Comparison of ENCODE assay signal across 1 cellular context in the genomic region with DNA sequence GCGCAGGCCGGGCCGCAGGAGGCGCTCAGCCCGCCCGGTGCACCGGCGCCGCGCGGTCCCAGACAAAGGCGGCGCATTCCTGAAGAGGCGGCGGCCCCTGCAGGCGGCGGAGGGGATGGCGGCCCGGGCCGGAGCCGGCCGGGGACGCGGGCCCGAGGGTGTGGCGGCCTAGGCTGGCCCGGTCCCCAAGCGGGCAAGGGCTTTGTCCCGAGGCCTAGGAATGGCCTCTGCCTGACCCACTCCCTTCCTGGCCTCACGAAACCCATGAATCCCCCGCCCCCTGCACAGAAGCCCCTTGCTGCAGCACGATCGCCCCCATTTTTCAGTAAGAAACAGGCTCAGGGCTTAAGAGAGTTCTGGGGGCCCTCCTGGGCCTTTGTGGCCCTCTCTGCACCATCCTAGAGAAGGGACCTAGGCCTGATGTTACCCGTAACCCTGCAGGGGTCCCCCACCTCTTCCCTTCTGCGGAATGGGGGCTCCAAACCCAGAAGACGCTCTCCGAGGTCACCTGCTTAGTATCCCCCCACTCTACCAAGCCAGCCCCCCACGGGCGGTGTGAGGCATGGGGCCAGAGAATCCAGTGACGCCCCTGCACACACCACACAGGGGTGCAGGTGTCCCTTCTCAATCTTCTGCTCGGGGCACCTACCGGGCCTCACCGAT.
TF ChIP-seq lines count a peak whose summit lies in the region.

No MANE protein-coding gene starts in this region.

TF ChIP-seq in GM23338, 12 proteins besides CTCF, POLR2A, EP300 and RAD21:
- TF ChIP-seq, protein P1, sequence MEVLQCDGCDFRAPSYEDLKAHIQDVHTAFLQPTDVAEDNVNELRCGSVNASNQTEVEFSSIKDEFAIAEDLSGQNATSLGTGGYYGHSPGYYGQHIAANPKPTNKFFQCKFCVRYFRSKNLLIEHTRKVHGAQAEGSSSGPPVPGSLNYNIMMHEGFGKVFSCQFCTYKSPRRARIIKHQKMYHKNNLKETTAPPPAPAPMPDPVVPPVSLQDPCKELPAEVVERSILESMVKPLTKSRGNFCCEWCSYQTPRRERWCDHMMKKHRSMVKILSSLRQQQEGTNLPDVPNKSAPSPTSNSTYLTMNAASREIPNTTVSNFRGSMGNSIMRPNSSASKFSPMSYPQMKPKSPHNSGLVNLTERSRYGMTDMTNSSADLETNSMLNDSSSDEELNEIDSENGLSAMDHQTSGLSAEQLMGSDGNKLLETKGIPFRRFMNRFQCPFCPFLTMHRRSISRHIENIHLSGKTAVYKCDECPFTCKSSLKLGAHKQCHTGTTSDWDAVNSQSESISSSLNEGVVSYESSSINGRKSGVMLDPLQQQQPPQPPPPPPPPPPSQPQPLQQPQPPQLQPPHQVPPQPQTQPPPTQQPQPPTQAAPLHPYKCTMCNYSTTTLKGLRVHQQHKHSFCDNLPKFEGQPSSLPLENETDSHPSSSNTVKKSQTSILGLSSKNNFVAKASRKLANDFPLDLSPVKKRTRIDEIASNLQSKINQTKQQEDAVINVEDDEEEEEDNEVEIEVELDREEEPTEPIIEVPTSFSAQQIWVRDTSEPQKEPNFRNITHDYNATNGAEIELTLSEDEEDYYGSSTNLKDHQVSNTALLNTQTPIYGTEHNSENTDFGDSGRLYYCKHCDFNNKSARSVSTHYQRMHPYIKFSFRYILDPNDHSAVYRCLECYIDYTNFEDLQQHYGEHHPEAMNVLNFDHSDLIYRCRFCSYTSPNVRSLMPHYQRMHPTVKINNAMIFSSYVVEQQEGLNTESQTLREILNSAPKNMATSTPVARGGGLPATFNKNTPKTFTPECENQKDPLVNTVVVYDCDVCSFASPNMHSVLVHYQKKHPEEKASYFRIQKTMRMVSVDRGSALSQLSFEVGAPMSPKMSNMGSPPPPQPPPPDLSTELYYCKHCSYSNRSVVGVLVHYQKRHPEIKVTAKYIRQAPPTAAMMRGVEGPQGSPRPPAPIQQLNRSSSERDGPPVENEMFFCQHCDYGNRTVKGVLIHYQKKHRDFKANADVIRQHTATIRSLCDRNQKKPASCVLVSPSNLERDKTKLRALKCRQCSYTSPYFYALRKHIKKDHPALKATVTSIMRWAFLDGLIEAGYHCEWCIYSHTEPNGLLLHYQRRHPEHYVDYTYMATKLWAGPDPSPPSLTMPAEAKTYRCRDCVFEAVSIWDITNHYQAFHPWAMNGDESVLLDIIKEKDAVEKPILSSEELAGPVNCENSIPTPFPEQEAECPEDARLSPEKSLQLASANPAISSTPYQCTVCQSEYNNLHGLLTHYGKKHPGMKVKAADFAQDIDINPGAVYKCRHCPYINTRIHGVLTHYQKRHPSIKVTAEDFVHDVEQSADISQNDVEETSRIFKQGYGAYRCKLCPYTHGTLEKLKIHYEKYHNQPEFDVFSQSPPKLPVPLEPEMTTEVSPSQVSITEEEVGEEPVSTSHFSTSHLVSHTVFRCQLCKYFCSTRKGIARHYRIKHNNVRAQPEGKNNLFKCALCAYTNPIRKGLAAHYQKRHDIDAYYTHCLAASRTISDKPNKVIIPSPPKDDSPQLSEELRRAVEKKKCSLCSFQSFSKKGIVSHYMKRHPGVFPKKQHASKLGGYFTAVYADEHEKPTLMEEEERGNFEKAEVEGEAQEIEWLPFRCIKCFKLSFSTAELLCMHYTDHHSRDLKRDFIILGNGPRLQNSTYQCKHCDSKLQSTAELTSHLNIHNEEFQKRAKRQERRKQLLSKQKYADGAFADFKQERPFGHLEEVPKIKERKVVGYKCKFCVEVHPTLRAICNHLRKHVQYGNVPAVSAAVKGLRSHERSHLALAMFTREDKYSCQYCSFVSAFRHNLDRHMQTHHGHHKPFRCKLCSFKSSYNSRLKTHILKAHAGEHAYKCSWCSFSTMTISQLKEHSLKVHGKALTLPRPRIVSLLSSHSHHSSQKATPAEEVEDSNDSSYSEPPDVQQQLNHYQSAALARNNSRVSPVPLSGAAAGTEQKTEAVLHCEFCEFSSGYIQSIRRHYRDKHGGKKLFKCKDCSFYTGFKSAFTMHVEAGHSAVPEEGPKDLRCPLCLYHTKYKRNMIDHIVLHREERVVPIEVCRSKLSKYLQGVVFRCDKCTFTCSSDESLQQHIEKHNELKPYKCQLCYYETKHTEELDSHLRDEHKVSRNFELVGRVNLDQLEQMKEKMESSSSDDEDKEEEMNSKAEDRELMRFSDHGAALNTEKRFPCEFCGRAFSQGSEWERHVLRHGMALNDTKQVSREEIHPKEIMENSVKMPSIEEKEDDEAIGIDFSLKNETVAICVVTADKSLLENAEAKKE (CRISPR knock-in tag; IDR thresholded peaks at IDR 0.05): no peak
- TF ChIP-seq ZNF331 (CRISPR knock-in tag; IDR thresholded peaks at IDR 0.05; ENCODE audit: low read depth): no peak
- TF ChIP-seq, protein P2, sequence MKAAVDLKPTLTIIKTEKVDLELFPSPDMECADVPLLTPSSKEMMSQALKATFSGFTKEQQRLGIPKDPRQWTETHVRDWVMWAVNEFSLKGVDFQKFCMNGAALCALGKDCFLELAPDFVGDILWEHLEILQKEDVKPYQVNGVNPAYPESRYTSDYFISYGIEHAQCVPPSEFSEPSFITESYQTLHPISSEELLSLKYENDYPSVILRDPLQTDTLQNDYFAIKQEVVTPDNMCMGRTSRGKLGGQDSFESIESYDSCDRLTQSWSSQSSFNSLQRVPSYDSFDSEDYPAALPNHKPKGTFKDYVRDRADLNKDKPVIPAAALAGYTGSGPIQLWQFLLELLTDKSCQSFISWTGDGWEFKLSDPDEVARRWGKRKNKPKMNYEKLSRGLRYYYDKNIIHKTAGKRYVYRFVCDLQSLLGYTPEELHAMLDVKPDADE (IDR thresholded peaks at IDR 0.05): no peak
- no peak for TF ChIP-seq POLR2AphosphoS5 (IDR thresholded peaks at IDR 0.05; ENCODE audit: low read depth)
- no peak for TF ChIP-seq EZH2 (IDR thresholded peaks at IDR 0.05; ENCODE audit: low read depth, unreplicated experiment)
- TF ChIP-seq CREB1 (CRISPR knock-in tag; IDR thresholded peaks at IDR 0.05; ENCODE audit: low read depth): no peak
- TF ChIP-seq ZNF114 (CRISPR knock-in tag; IDR thresholded peaks at IDR 0.05): no peak
- no peak for TF ChIP-seq JUNB (IDR thresholded peaks at IDR 0.05; ENCODE audit: unreplicated experiment)
- TF ChIP-seq EZH2phosphoT487 (IDR thresholded peaks at IDR 0.05; ENCODE audit: unreplicated experiment): no peak
- TF ChIP-seq STAT1 (IDR thresholded peaks at IDR 0.05; ENCODE audit: unreplicated experiment): no peak
- TF ChIP-seq NANOG (IDR thresholded peaks at IDR 0.05; ENCODE audit: borderline replicate concordance): no peak
- TF ChIP-seq, protein P3, sequence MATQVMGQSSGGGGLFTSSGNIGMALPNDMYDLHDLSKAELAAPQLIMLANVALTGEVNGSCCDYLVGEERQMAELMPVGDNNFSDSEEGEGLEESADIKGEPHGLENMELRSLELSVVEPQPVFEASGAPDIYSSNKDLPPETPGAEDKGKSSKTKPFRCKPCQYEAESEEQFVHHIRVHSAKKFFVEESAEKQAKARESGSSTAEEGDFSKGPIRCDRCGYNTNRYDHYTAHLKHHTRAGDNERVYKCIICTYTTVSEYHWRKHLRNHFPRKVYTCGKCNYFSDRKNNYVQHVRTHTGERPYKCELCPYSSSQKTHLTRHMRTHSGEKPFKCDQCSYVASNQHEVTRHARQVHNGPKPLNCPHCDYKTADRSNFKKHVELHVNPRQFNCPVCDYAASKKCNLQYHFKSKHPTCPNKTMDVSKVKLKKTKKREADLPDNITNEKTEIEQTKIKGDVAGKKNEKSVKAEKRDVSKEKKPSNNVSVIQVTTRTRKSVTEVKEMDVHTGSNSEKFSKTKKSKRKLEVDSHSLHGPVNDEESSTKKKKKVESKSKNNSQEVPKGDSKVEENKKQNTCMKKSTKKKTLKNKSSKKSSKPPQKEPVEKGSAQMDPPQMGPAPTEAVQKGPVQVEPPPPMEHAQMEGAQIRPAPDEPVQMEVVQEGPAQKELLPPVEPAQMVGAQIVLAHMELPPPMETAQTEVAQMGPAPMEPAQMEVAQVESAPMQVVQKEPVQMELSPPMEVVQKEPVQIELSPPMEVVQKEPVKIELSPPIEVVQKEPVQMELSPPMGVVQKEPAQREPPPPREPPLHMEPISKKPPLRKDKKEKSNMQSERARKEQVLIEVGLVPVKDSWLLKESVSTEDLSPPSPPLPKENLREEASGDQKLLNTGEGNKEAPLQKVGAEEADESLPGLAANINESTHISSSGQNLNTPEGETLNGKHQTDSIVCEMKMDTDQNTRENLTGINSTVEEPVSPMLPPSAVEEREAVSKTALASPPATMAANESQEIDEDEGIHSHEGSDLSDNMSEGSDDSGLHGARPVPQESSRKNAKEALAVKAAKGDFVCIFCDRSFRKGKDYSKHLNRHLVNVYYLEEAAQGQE (IDR thresholded peaks at IDR 0.05; ENCODE audit: unreplicated experiment): no peak
